Comparison of ENCODE assay signal across 13 cellular contexts in the genomic region with DNA sequence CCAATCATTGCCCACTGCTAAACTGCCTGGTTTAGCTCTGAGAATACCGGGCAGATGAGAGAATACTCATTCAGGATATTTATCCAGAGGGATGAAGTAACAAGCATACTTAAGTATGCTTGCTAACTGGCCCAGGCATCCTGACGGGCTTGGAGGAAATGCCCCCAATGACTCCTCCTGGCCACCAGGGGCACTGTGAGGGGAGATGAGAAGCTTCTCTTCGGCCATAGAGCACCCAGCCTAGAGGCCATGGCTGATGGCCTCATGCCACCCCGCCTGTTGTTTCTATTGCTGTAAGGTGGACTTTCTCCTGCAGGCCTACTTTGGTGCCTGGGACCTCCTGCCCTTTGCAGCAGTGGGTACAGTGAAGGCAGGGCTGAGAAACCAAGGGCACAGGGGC.
A peak's percentile ranks its signal among the peaks of the same experiment; 100 is the strongest.
DNase-seq lines count a peak whose midpoint lies in the region; ATAC-seq and TF ChIP-seq lines count a peak whose summit lies in the region.
"Had no signal": no experiment of that assay in that cellular context is flagged by ENCODE, and none has a peak within 500 bp of the region (broad histone marks: within the 10 kb centered on the region; RNA-seq: fewer than 3 reads in every experiment).

No MANE protein-coding gene starts in this region.

- H3K4me1 ChIP-seq in right cardiac atrium (ENCODE audit: control insufficient read depth, insufficient read depth, low read length): no peaks in the 10 kb centered on the region
- H3K4me1 ChIP-seq: body of pancreas had no signal

- TF ChIP-seq CTCF in C4-2B (conservative IDR thresholded peaks at IDR 0.05): peak; percentile 51
- TF ChIP-seq CTCF in kidney epithelial cell (IDR thresholded peaks at IDR 0.05; ENCODE audit: insufficient read depth, low read length, poor library complexity, severe bottlenecking): peak; percentile 12

- H3K27ac ChIP-seq in C4-2B: no peak overlapping the region
- H3K27ac ChIP-seq in right cardiac atrium (ENCODE audit: low read length): no peak overlapping the region
- H3K27ac ChIP-seq: body of pancreas, HL-60 had no signal

- H3K4me3 ChIP-seq in kidney epithelial cell (ENCODE audit: low read depth, low read length) (no peak overlapping the region), right cardiac atrium (ENCODE audit: low read length) (no peak overlapping the region)
- H3K4me3 ChIP-seq: body of pancreas had no signal

- H3K9me3 ChIP-seq in T-helper 17 cell (ENCODE audit: control insufficient read depth, low read length, poor library complexity, severe bottlenecking) (no peaks in the 10 kb centered on the region), right cardiac atrium (ENCODE audit: control insufficient read depth, low read length) (no peaks in the 10 kb centered on the region)
- H3K9me3 ChIP-seq: body of pancreas had no signal

- DNase-seq in GM19238 (ENCODE audit: insufficient read length, low spot score) (peak; percentile 13), SW480 (ENCODE audit: low spot score) (peak; percentile 36), kidney epithelial cell (ENCODE audit: low read depth) (no peak), T-helper 17 cell (no peak), NCI-H2029 (lab: John Stamatoyannopoulos, UW) (no peak), right cardiac atrium (no peak)
- DNase-seq: body of pancreas; hypothalamus; naive thymus-derived CD4-positive, alpha-beta T cell; NCI-H510A had no signal

- H3K27ac Mint-ChIP-seq in T-helper 17 cell: no peak overlapping the region
- H3K27ac Mint-ChIP-seq: naive thymus-derived CD4-positive, alpha-beta T cell had no signal

- H3K4me3 Mint-ChIP-seq in T-helper 17 cell: no peak overlapping the region
- H3K4me3 Mint-ChIP-seq: naive thymus-derived CD4-positive, alpha-beta T cell had no signal

- peaks cover 51% of the 10 kb centered on the region for H3K27me3 Mint-ChIP-seq in T-helper 17 cell

- H3K36me3 ChIP-seq in kidney epithelial cell (ENCODE audit: control insufficient read depth, insufficient read depth, low read length): no peaks in the 10 kb centered on the region

- no peaks in the 10 kb centered on the region for H3K36me3 Mint-ChIP-seq in T-helper 17 cell (ENCODE audit: low read depth)
- H3K36me3 Mint-ChIP-seq: naive thymus-derived CD4-positive, alpha-beta T cell had no signal

- H3K27me3 ChIP-seq in kidney epithelial cell (ENCODE audit: control insufficient read depth, insufficient read depth, low read length) (no peaks in the 10 kb centered on the region), right cardiac atrium (ENCODE audit: control insufficient read depth, insufficient read depth) (no peaks in the 10 kb centered on the region)
- H3K27me3 ChIP-seq: body of pancreas had no signal

- intact Hi-C loops in right cardiac atrium (cut with DNase I): no loop called here

- H3K4me1 Mint-ChIP-seq in T-helper 17 cell: no peaks in the 10 kb centered on the region
- H3K4me1 Mint-ChIP-seq: naive thymus-derived CD4-positive, alpha-beta T cell had no signal

- ATAC-seq in T-helper 17 cell (no peak), HG03565 (IDR thresholded peaks at IDR 0.05; ENCODE audit: unreplicated experiment) (no peak), right cardiac atrium (no peak)
- ATAC-seq: body of pancreas; naive thymus-derived CD4-positive, alpha-beta T cell had no signal

- 88% methylated on average over 4 of the region's 4 CpGs for WGBS in right cardiac atrium

Comparison
In these comparisons a context has a peak if more than half of its experiments do, and no peak if none do; other contexts are left out.
1. DNase-seq: peak in GM19238 (single experiment) and SW480 (single experiment); none in kidney epithelial cell (single experiment), T-helper 17 cell (0 of 3), NCI-H2029 (single experiment) and right cardiac atrium (0 of 3).